ENCODE assay signal across 10 cellular contexts in the genomic region with DNA sequence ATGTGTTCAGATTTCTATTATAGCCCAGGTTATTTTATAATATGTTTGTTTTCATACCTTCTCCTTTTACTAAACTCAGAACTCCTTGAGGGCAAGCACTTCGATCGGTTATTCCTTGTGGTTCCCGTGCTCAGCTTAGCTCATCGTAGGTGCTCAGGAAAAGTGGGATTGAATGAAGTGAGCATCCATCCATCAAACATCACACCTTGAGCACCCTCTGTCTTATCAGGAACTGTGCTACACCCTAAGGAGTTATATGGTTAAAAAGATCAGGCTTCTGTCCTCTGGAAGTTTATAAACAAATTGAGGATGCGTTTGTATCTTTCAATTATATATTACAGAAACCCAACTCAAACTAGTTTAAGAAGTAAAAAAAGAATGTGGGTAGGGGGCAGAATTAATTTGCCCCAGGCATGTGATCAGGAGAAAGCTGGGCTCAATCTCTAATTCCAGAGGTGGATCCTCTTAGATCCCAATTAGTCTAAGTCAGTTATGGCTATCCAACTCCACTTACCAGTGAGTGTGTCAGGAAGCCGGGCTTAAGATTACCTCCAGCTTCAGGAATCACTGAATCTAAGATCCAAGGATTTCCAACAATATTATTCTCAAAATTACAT. TPM values are rescaled to one million over a fixed set of nuclear protein-coding genes. Genes with fewer than 3 reads are reported as not detected.
A peak's percentile ranks its signal among the peaks of the same experiment; 100 is the strongest.
DNase-seq lines count a peak whose midpoint lies in the region; ATAC-seq and TF ChIP-seq lines count a peak whose summit lies in the region.
"Had no signal": no experiment of that assay in that cellular context is flagged by ENCODE, and none has a peak within 500 bp of the region (broad histone marks: within the 10 kb centered on the region; RNA-seq: fewer than 3 reads in every experiment).

No MANE protein-coding gene starts in this region.

- BruUV-seq in PC-9 (replicated peaks; lab: Mats Ljungman, UMichigan), result no TSS peak

- H4K20me1 ChIP-seq in PC-9 (ENCODE audit: insufficient read depth), result no peaks in the 10 kb centered on the region

- no peak for ATAC-seq in stimulated activated naive CD8-positive, alpha-beta T cell treated with anti-CD3 and anti-CD28 coated beads, Interleukin-15, Interleukin-2, amounts not matched to agents 100 U/mL and 50 U/mL, for 24 hours
- no peak for ATAC-seq in HG02571 (IDR thresholded peaks at IDR 0.05; ENCODE audit: unreplicated experiment)

- H3K9me3 Mint-ChIP-seq in CD8-positive, alpha-beta memory T cell, result no peaks in the 10 kb centered on the region
- H3K9me3 Mint-ChIP-seq: IgD-negative memory B cell had no signal

- peaks cover 34 to 36% (median 35%) of the 10 kb centered on the region in 3 donors for H3K4me1 Mint-ChIP-seq in CD8-positive, alpha-beta memory T cell

- H3K27ac ChIP-seq in PC-9, result no peak overlapping the region
- no peak overlapping the region for H3K27ac ChIP-seq in CD8-positive, alpha-beta memory T cell (ENCODE audit: low read depth, low read length)

- no peaks in the 10 kb centered on the region for H3K36me3 ChIP-seq in H7 (replicated peaks; ENCODE audit: control insufficient read depth, insufficient read depth, low read length)
- no peaks in the 10 kb centered on the region for H3K36me3 ChIP-seq in PC-9 (ENCODE audit: low read depth)
- no peaks in the 10 kb centered on the region for H3K36me3 ChIP-seq in CD8-positive, alpha-beta memory T cell (ENCODE audit: insufficient read depth, low read length)

- H3K27me3 Mint-ChIP-seq in CD8-positive, alpha-beta memory T cell, result no peaks in the 10 kb centered on the region
- H3K27me3 Mint-ChIP-seq: IgD-negative memory B cell had no signal

- POLR2A ChIA-PET in PC-9 (lab: Charles Lee; ENCODE audit: unreplicated experiment), result no interaction called here
- POLR2A ChIA-PET in CD8-positive, alpha-beta memory T cell (lab: Charles Lee), result no interaction called here

- H3K9me3 ChIP-seq in PC-9 (ENCODE audit: insufficient read depth, low read depth), result no peaks in the 10 kb centered on the region
- H3K9me3 ChIP-seq in CD8-positive, alpha-beta memory T cell (ENCODE audit: low read length), result no peaks in the 10 kb centered on the region

- no peak overlapping the region for H3K4me3 ChIP-seq in H7 (ENCODE audit: insufficient read depth, low read depth, low read length)
- H3K4me3 ChIP-seq in PC-9, result no peak overlapping the region
- no peak overlapping the region for H3K4me3 ChIP-seq in CD8-positive, alpha-beta memory T cell (ENCODE audit: low read length)

- peaks cover 47% of the 10 kb centered on the region for H3K4me1 ChIP-seq in PC-9 (replicated peaks; ENCODE audit: insufficient read depth)
- peaks cover 20% of the 10 kb centered on the region for H3K4me1 ChIP-seq in CD8-positive, alpha-beta memory T cell (ENCODE audit: insufficient read depth, low read length)

- H3K79me2 ChIP-seq in PC-9 (ENCODE audit: low read depth), result no peaks in the 10 kb centered on the region

- H3K27me3 ChIP-seq in H7 (ENCODE audit: control insufficient read depth, insufficient read depth, low read length), result no peaks in the 10 kb centered on the region
- H3K27me3 ChIP-seq in PC-9 (ENCODE audit: insufficient read depth, low read depth), result no peaks in the 10 kb centered on the region
- H3K27me3 ChIP-seq in CD8-positive, alpha-beta memory T cell (ENCODE audit: insufficient read depth, low read length, poor library complexity, severe bottlenecking), result no peaks in the 10 kb centered on the region

- no peak overlapping the region for H2AFZ ChIP-seq in PC-9

- H3K27ac Mint-ChIP-seq in CD8-positive, alpha-beta memory T cell, result peak overlapping the region in 1 of 8 donors; percentile 42
- H3K27ac Mint-ChIP-seq: IgD-negative memory B cell had no signal

- no peaks in the 10 kb centered on the region for H3K36me3 Mint-ChIP-seq in CD8-positive, alpha-beta memory T cell
- H3K36me3 Mint-ChIP-seq: IgD-negative memory B cell had no signal

- no peak for DNase-seq in AG09319 (ENCODE audit: extremely low read depth, low read depth)
- peak; percentile 32 for DNase-seq in H7
- DNase-seq in PC-9, result no peak
- peak; percentile 75 for DNase-seq in iPS DF 4.7 (ENCODE audit: extremely low read depth, low spot score)
- no peak for DNase-seq in stimulated activated naive CD8-positive, alpha-beta T cell treated with anti-CD3 and anti-CD28 coated beads, Interleukin-15, Interleukin-2, amounts not matched to agents 100 U/mL and 50 U/mL, for 24 hours
- no peak for DNase-seq in CD8-positive, alpha-beta memory T cell
- no peak for DNase-seq in NCI-H128 (lab: John Stamatoyannopoulos, UW; ENCODE audit: unreplicated experiment)
- DNase-seq: stimulated activated CD4-positive, alpha-beta T cell treated with anti-CD3 and anti-CD28 coated beads, Interleukin-4, amount 100 ng/mL, for 24 hours had no signal

- no peak overlapping the region for H3K4me3 Mint-ChIP-seq in CD8-positive, alpha-beta memory T cell
- H3K4me3 Mint-ChIP-seq: IgD-negative memory B cell had no signal

- intact Hi-C loops in PC-9 (cut with micrococcal nuclease; ENCODE audit: unreplicated experiment), result no loop called here

- no peak overlapping the region for H3K4me2 ChIP-seq in PC-9

- H3K9me2 ChIP-seq in PC-9 (ENCODE audit: insufficient read depth), result no peaks in the 10 kb centered on the region

- TF ChIP-seq CTCF in AG09319 (IDR thresholded peaks at IDR 0.05; ENCODE audit: low read depth, low read length) (peak; percentile 18; the same call in 1 of the 2 replicates), PC-9 (conservative IDR thresholded peaks at IDR 0.05) (peak; percentile 57)

- CTCF ChIA-PET in PC-9 (lab: Charles Lee), result interaction anchor here (0.6 kb wide), 2 partner anchors 29 to 110 kb away, joined by 3 read pairs; no protein-coding TSS in a partner anchor
- CTCF ChIA-PET in CD8-positive, alpha-beta memory T cell (lab: Charles Lee), result interaction anchor here (0.7 to 2.8 kb wide), 5 partner anchors 37 to 646 kb away, joined by 3 to 15 read pairs (median 4); no protein-coding TSS in a partner anchor

- H3F3A ChIP-seq in PC-9 (ENCODE audit: insufficient read depth, low read depth), result peaks cover 18% of the 10 kb centered on the region

RNA-seq across cellular contexts. Expression of gene RRAS2, which starts 59.9 kb away (rescaled TPM):
- total RNA-seq in H7 (2014; rRNA removed; shearing (Covaris generic)), result 118 and 121 TPM in 2 replicates
- total RNA-seq in PC-9 (2021), result 30.7 and 42.2 TPM in 2 replicates
- total RNA-seq in CD8-positive, alpha-beta memory T cell, result 10 to 100 TPM; 70.1 to 72.6 TPM
- polyA plus RNA-seq in CD8-positive, alpha-beta memory T cell, result 52.6 TPM

Comparison
In these comparisons a context has a peak if more than half of its experiments do, and no peak if none do; other contexts are left out.
1. DNase-seq: peak in H7 (single experiment) and iPS DF 4.7 (single experiment); none in AG09319 (single experiment), PC-9 (0 of 2), stimulated activated naive CD8-positive, alpha-beta T cell treated with anti-CD3 and anti-CD28 coated beads, Interleukin-15, Interleukin-2, amounts not matched to agents 100 U/mL and 50 U/mL, for 24 hours (single experiment), CD8-positive, alpha-beta memory T cell (0 of 5) and NCI-H128 (single experiment).